ENCODE assay signal across 14 cellular contexts in genomic region chr1:244383278-244383884, GRCh38.
"Had no signal": no experiment of that assay in that cellular context is flagged by ENCODE, and none has a peak within 500 bp of the region (broad histone marks: within the 10 kb centered on the region; RNA-seq: fewer than 3 reads in every experiment).

No MANE protein-coding gene starts in this region.

- H3K4me1 Mint-ChIP-seq: activated CD4-positive, alpha-beta T cell treated with anti-CD3 and anti-CD28 coated beads for 36 hours had no signal

- H3K9me3 ChIP-seq: ascending aorta, ovary, suprapubic skin had no signal

- H3K27ac Mint-ChIP-seq: activated CD4-positive, alpha-beta T cell treated with anti-CD3 and anti-CD28 coated beads for 36 hours; activated CD8-positive, alpha-beta T cell treated with anti-CD3 and anti-CD28 coated beads for 36 hours; activated T-helper 1 cell treated with anti-CD3 and anti-CD28 coated beads, Interleukin-12 subunit alpha, Interleukin-12 subunit beta, Interleukin-2, Interleukin-4 antibody, amounts not matched to agents 30 ng/mL and 10 ng/mL and 1 ng/mL, durations not matched to agents 14 hours and 24 hours and 36 hours had no signal

- H3K4me1 ChIP-seq: ascending aorta, suprapubic skin had no signal

- H3K27me3 Mint-ChIP-seq: activated CD4-positive, alpha-beta T cell treated with anti-CD3 and anti-CD28 coated beads for 36 hours; activated CD8-positive, alpha-beta T cell treated with anti-CD3 and anti-CD28 coated beads for 36 hours had no signal

- H3K27ac ChIP-seq: ascending aorta, ovary, suprapubic skin, WERI-Rb-1 had no signal

- H3K36me3 ChIP-seq: ascending aorta, ovary, suprapubic skin, WERI-Rb-1 had no signal

- H3K4me3 ChIP-seq: ascending aorta, ovary, suprapubic skin had no signal

- H3K4me3 Mint-ChIP-seq: activated CD4-positive, alpha-beta T cell treated with anti-CD3 and anti-CD28 coated beads for 36 hours; activated CD8-positive, alpha-beta T cell treated with anti-CD3 and anti-CD28 coated beads for 36 hours; activated T-helper 1 cell treated with anti-CD3 and anti-CD28 coated beads, Interleukin-12 subunit alpha, Interleukin-12 subunit beta, Interleukin-2, Interleukin-4 antibody, amounts not matched to agents 30 ng/mL and 10 ng/mL and 1 ng/mL, durations not matched to agents 14 hours and 24 hours and 36 hours had no signal

- DNase-seq: activated CD4-positive, alpha-beta T cell treated with anti-CD3 and anti-CD28 coated beads for 36 hours; activated CD8-positive, alpha-beta T cell treated with anti-CD3 and anti-CD28 coated beads for 36 hours; activated naive CD4-positive, alpha-beta T cell; hippocampal formation; kidney glomerular epithelial cell; ovary; stimulated activated CD4-positive, alpha-beta T cell treated with anti-CD3 and anti-CD28 coated beads, Interleukin-4, amount 100 ng/mL, for 1 hour; stimulated activated CD8-positive, alpha-beta memory T cell treated with anti-CD3 and anti-CD28 coated beads, Interleukin-4, amount 100 ng/mL, for 48 hours; stimulated activated naive CD8-positive, alpha-beta T cell treated with anti-CD3 and anti-CD28 coated beads, Interleukin-15, Interleukin-2, amounts not matched to agents 100 U/mL and 50 U/mL, for 24 hours; T1000; WERI-Rb-1 had no signal

- H3K9me3 Mint-ChIP-seq: activated CD8-positive, alpha-beta T cell treated with anti-CD3 and anti-CD28 coated beads for 36 hours; activated T-helper 1 cell treated with anti-CD3 and anti-CD28 coated beads, Interleukin-12 subunit alpha, Interleukin-12 subunit beta, Interleukin-2, Interleukin-4 antibody, amounts not matched to agents 30 ng/mL and 10 ng/mL and 1 ng/mL, durations not matched to agents 14 hours and 24 hours and 36 hours had no signal

- ATAC-seq: activated CD4-positive, alpha-beta T cell treated with anti-CD3 and anti-CD28 coated beads for 36 hours; activated CD8-positive, alpha-beta T cell treated with anti-CD3 and anti-CD28 coated beads for 36 hours; stimulated activated naive CD8-positive, alpha-beta T cell treated with anti-CD3 and anti-CD28 coated beads, Interleukin-15, Interleukin-2, amounts not matched to agents 100 U/mL and 50 U/mL, for 24 hours had no signal

- H3K27me3 ChIP-seq: ascending aorta, ovary, suprapubic skin had no signal
